ENCODE assay signal across 18 cellular contexts in the genomic region with DNA sequence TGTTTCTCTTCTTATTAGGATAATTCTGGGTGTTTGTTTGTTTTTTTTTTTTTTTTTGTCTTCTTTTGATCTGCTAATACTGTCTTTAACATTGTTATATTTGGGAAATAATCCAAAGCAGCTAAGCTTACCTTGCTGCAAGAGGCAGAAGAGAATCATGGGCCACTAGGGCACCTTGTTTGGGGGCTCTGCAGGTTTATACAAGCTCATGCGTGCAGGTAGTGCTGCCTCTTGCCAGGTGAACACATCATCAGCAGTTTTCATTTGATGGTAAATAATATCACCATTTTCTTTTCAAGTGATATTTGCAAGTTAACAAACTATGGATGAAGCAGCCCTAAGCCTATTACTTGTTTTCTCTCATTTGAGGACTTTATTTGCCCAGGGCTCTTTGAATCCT. TPM values are rescaled to one million over a fixed set of nuclear protein-coding genes. Genes with fewer than 3 reads are reported as not detected.
DNase-seq lines count a peak whose midpoint lies in the region; ATAC-seq, FAIRE-seq and TF ChIP-seq lines count a peak whose summit lies in the region.
"Had no signal": no experiment of that assay in that cellular context is flagged by ENCODE, and none has a peak within 500 bp of the region (broad histone marks: within the 10 kb centered on the region; RNA-seq: fewer than 3 reads in every experiment).

No MANE protein-coding gene starts in this region.

- no peaks in the 10 kb centered on the region for H3K27me3 ChIP-seq in bronchial epithelial cell (ENCODE audit: control insufficient read depth, insufficient read depth, low read length)
- H3K27me3 ChIP-seq in subcutaneous abdominal adipose tissue (ENCODE audit: control insufficient read depth in 5 of 5, insufficient read depth in 4 of 5, low read length in 5 of 5): no peaks in the 10 kb centered on the region
- H3K27me3 ChIP-seq: MG63 had no signal

- intact Hi-C loops in left colon (cut with DNase I, micrococcal nuclease): no loop called here

- no peak for TF ChIP-seq CTCF in bronchial epithelial cell (IDR thresholded peaks at IDR 0.05; ENCODE audit: insufficient read depth, low read length, severe bottlenecking)

- H3K36me3 ChIP-seq in bronchial epithelial cell (ENCODE audit: control insufficient read depth, insufficient read depth, low read length): no peaks in the 10 kb centered on the region
- H3K36me3 ChIP-seq in subcutaneous abdominal adipose tissue (ENCODE audit: control insufficient read depth in 5 of 5, insufficient read depth in 5 of 5, low read length in 5 of 5): no peaks in the 10 kb centered on the region
- H3K36me3 ChIP-seq: MG63 had no signal

- no peak overlapping the region for H3K9ac ChIP-seq in subcutaneous abdominal adipose tissue (ENCODE audit: low read length in 5 of 5)

- no peaks in the 10 kb centered on the region for H3K9me3 ChIP-seq in subcutaneous abdominal adipose tissue (ENCODE audit: control insufficient read depth in 5 of 5, low read length in 5 of 5)
- H3K9me3 ChIP-seq: MG63 had no signal

- DNase-seq in NCI-H2227 treated with DMSO at 0.1 percent for 48 hours (lab: John Stamatoyannopoulos, UW): peak; percentile 60
- no peak for DNase-seq in NCI-H2227 (lab: John Stamatoyannopoulos, UW; ENCODE audit: unreplicated experiment)
- peak; percentile 56 for DNase-seq in NCI-H146 (lab: John Stamatoyannopoulos, UW)
- DNase-seq in bronchial epithelial cell (ENCODE audit: low read depth): peak; percentile 75
- DNase-seq in left colon: no peak
- DNase-seq: CD8-positive, alpha-beta memory T cell; H7; Kasumi-1; MG63; NCI-H2029; NCI-H510A; Right ventricle myocardium superior; SW 1271; T-helper 17 cell had no signal

- peaks cover 0 to 26% (median 23%) of the 10 kb centered on the region in 5 donors for H3K4me1 ChIP-seq in subcutaneous abdominal adipose tissue (ENCODE audit: control insufficient read depth in 5 of 5, insufficient read depth in 5 of 5, low read length in 5 of 5)

- peak overlapping the region; percentile 33 for H3K27ac ChIP-seq in subcutaneous abdominal adipose tissue (ENCODE audit: low read depth, low read length)
- H3K27ac ChIP-seq: C4-2B had no signal

- H3K4me3 ChIP-seq in bronchial epithelial cell (ENCODE audit: low read depth, low read length) (no peak overlapping the region), subcutaneous abdominal adipose tissue (ENCODE audit: low read depth in 1 of 5, low read length in 5 of 5) (no peak overlapping the region)
- H3K4me3 ChIP-seq: MG63 had no signal

- FAIRE-seq in bronchial epithelial cell (lab: Jason Lieb, UNC): no peak
- FAIRE-seq: A204.1 had no signal

- ATAC-seq in left colon: no peak
- ATAC-seq in HG03457 (IDR thresholded peaks at IDR 0.05; ENCODE audit: unreplicated experiment): no peak
- ATAC-seq: T-helper 17 cell had no signal

RNA-seq across cellular contexts. Expression of a gene that starts 37.9 kb away (rescaled TPM):
- total RNA-seq in bronchial epithelial cell (14.5 and 25.6 TPM in 2 replicates), left colon (10 to 100 TPM; 47.0 to 51.0 TPM)
- total RNA-seq: H7 had no signal

Comparison
In these comparisons a context has a peak if more than half of its experiments do, and no peak if none do; other contexts are left out.
1. DNase-seq: peak in NCI-H2227 treated with DMSO at 0.1 percent for 48 hours (single experiment), NCI-H146 (single experiment) and bronchial epithelial cell (single experiment); none in NCI-H2227 (single experiment) and left colon (0 of 2).